In genomic region chr3:141170678-141171295, GRCh38 we compare ENCODE assay signal across 21 cellular contexts.
"Had no signal": no experiment of that assay in that cellular context is flagged by ENCODE, and none has a peak within 500 bp of the region (broad histone marks: within the 10 kb centered on the region; RNA-seq: fewer than 3 reads in every experiment).

No MANE protein-coding gene starts in this region.

- H3K4me3 ChIP-seq: K562, SJSA1, SK-N-MC had no signal

- H3K27ac ChIP-seq: KMS-11, SJSA1, SK-N-MC had no signal

- DNase-seq: Kasumi-1, MM.1S, NCI-H1092 treated with DMSO at 0.1 percent for 48 hours, NCI-H1436, NCI-H1694, NCI-H187 treated with DMSO at 0.1 percent for 48 hours, NCI-H2029 treated with DMSO at 0.1 percent for 48 hours, NCI-H2171 treated with DMSO at 0.1 percent for 48 hours, NCI-H345, NCI-H510A, NCI-H524 treated with DMSO at 0.1 percent for 48 hours, NCI-H69, NCI-H774, Right ventricle myocardium superior, RPMI8226, SIG-M5 had no signal

- H3K9me3 ChIP-seq: SJSA1 had no signal

- H3K4me1 ChIP-seq: SJSA1 had no signal

- H3K36me3 ChIP-seq: SJSA1 had no signal

- H3K9ac ChIP-seq: KMS-11 had no signal

- ATAC-seq: HepG2, K562 had no signal

- H3K27me3 ChIP-seq: SJSA1 had no signal

- H3K4me2 ChIP-seq: KMS-11 had no signal
